In the genomic region with DNA sequence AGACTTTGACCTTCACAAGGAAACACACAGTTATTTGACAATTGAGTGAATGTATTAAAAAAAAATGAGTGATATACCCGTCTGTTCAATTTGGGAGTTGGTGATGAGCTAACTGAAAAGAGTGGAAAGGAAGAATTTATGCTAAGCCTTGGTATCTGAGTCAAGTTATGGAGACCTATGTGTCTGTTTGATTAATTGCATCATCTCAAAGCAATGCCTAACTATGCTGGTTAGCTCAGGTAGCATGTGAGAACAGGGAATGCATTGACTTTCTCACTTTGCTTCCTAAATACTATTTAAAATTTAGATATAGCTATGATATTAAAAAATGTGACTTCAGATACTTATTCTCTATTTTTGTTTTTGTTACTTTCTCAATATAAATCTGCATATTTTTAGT, we compare ENCODE assay signal across 16 cellular contexts.
DNase-seq lines count a peak whose midpoint lies in the region; ATAC-seq and TF ChIP-seq lines count a peak whose summit lies in the region.
"Had no signal": no experiment of that assay in that cellular context is flagged by ENCODE, and none has a peak within 500 bp of the region (broad histone marks: within the 10 kb centered on the region; RNA-seq: fewer than 3 reads in every experiment).

No MANE protein-coding gene starts in this region.

- no peak overlapping the region for H4K8ac ChIP-seq in IMR-90 (ENCODE audit: low read depth in 2 of 2, low read length in 2 of 2)

- peaks cover 19 to 27% of the 10 kb centered on the region in 2 experiments for H3K79me1 ChIP-seq in IMR-90 (ENCODE audit: low read depth in 1 of 2, low read length in 2 of 2)

- H3K9me1 ChIP-seq in IMR-90 (ENCODE audit: insufficient read depth, low read length): no peaks in the 10 kb centered on the region

- CTCF ChIA-PET in IMR-90 (lab: Yijun Ruan, JAX): interaction anchor here (1.7 kb wide), 1 partner anchor 17 kb away, joined by 3 read pairs; no protein-coding TSS in a partner anchor

- in situ Hi-C loops in IMR-90 (cut with MboI; ENCODE audit: low sequenced_read_pairs): no loop called here

- no peak overlapping the region for H2AK5ac ChIP-seq in IMR-90 (ENCODE audit: low read depth, low read length)

- no peak for TF ChIP-seq POLR2A in IMR-90 (IDR thresholded peaks at IDR 0.05; ENCODE audit: low read depth, low read length)

- H4K91ac ChIP-seq in IMR-90 (ENCODE audit: insufficient read depth, low read depth, low read length): no peak overlapping the region

- no peak for ATAC-seq in IMR-90 (ENCODE audit: low read depth)
- ATAC-seq in RWPE2 (ENCODE audit: low read depth): peak; percentile 52; the same call in 1 of the 3 replicates
- ATAC-seq in left lobe of liver: peak; percentile 47

- no peaks in the 10 kb centered on the region for H4K20me1 ChIP-seq in IMR-90 (ENCODE audit: insufficient read depth, low read length)

- no peak overlapping the region for H3K56ac ChIP-seq in IMR-90 (ENCODE audit: extremely low read depth, insufficient read depth, low read length)

- no peaks in the 10 kb centered on the region for H3K4me1 ChIP-seq in IMR-90 (ENCODE audit: control insufficient read depth, insufficient read depth, low read length)
- H3K4me1 ChIP-seq in RWPE2 (ENCODE audit: insufficient read depth, poor library complexity, severe bottlenecking): no peaks in the 10 kb centered on the region

- H2BK5ac ChIP-seq in IMR-90 (ENCODE audit: low read depth, low read length, poor library complexity, severe bottlenecking): no peak overlapping the region

- H2BK20ac ChIP-seq in IMR-90 (ENCODE audit: low read depth, low read length): no peak overlapping the region

- no peak overlapping the region for H3K9ac ChIP-seq in IMR-90 (ENCODE audit: low read depth, low read length)

- WGBS in IMR-90 (ENCODE audit: extremely low coverage in 2 of 2, insufficient read length in 1 of 2), 2 experiments: no CpG with 5 or more reads among the region's 1 CpG

- no peak overlapping the region for H3K23ac ChIP-seq in IMR-90 (ENCODE audit: low read depth, low read length)

- intact Hi-C loops in IMR-90 (cut with micrococcal nuclease): no loop called here

- H3K27ac ChIP-seq in IMR-90 (ENCODE audit: insufficient read depth, low read length) (no peak overlapping the region), RWPE2 (ENCODE audit: poor library complexity, severe bottlenecking) (no peak overlapping the region)

- H3K36me3 ChIP-seq in IMR-90 (ENCODE audit: control insufficient read depth, insufficient read depth, low read length): no peaks in the 10 kb centered on the region
- H3K36me3 ChIP-seq in RWPE2 (ENCODE audit: low read depth): no peaks in the 10 kb centered on the region

- POLR2A ChIA-PET in IMR-90 (lab: Charles Lee; ENCODE audit: unreplicated experiment): no interaction called here

- no peak overlapping the region for H3K4me2 ChIP-seq in IMR-90 (ENCODE audit: low read depth, low read length)

- no peak overlapping the region for H4K5ac ChIP-seq in IMR-90 (ENCODE audit: low read depth, low read length)

- DNase-seq in IMR-90: no peak
- DNase-seq in RWPE2 (ENCODE audit: low spot score): no peak
- peak; percentile 69 for DNase-seq in epithelial cell of esophagus (ENCODE audit: low read depth)
- no peak for DNase-seq in left lobe of liver (ENCODE audit: low spot score)
- DNase-seq in activated naive CD4-positive, alpha-beta T cell (lab: John Stamatoyannopoulos, UW): no peak
- DNase-seq in NCI-H2171 treated with DMSO at 0.1 percent for 48 hours (lab: John Stamatoyannopoulos, UW): no peak
- no peak for DNase-seq in NCI-H1436 (lab: John Stamatoyannopoulos, UW)
- DNase-seq in NCI-H69 (lab: John Stamatoyannopoulos, UW): no peak
- DNase-seq: KG1, NCI-H1092 treated with DMSO at 0.1 percent for 48 hours, NCI-H146, NCI-H2029, NCI-H345, NCI-H524, NCI-H82, Right ventricle myocardium superior had no signal

- no peak overlapping the region for H2AFZ ChIP-seq in IMR-90 (replicated peaks; ENCODE audit: low read length, poor library complexity)

- no peak overlapping the region for H2BK120ac ChIP-seq in IMR-90 (ENCODE audit: low read depth, low read length)

- H3K4me3 ChIP-seq in IMR-90 (ENCODE audit: insufficient read depth, low read depth, low read length) (no peak overlapping the region), RWPE2 (ENCODE audit: severe bottlenecking) (no peak overlapping the region), epithelial cell of esophagus (ENCODE audit: low read length) (no peak overlapping the region)

- H3K27me3 ChIP-seq in IMR-90 (ENCODE audit: control insufficient read depth, insufficient read depth, low read length) (no peaks in the 10 kb centered on the region), RWPE2 (ENCODE audit: insufficient read depth, poor library complexity, severe bottlenecking) (no peaks in the 10 kb centered on the region)

- H3K18ac ChIP-seq in IMR-90 (ENCODE audit: low read depth, low read length): no peak overlapping the region

- BruUV-seq in IMR-90 (replicated peaks; lab: Mats Ljungman, UMichigan): no TSS peak

- no peak overlapping the region for H2AK9ac ChIP-seq in IMR-90 (replicated peaks; ENCODE audit: low read depth, low read length, poor library complexity)

- H2BK15ac ChIP-seq in IMR-90 (ENCODE audit: low read depth, low read length): no peak overlapping the region

- H3K14ac ChIP-seq in IMR-90 (replicated peaks; ENCODE audit: low read depth, low read length): no peak overlapping the region

- dilution Hi-C loops in IMR-90 (cut with HindIII; ENCODE audit: low sequenced_read_pairs, unreplicated experiment): no loop called here

- H3K9me3 ChIP-seq in IMR-90 (ENCODE audit: control insufficient read depth, insufficient read depth, low read length) (no peaks in the 10 kb centered on the region; the same call in 1 of the 2 replicates), RWPE2 (ENCODE audit: severe bottlenecking) (no peaks in the 10 kb centered on the region)

- no peak overlapping the region for H3K4ac ChIP-seq in IMR-90 (ENCODE audit: low read depth, low read length)

- TF ChIP-seq RAD21 in IMR-90 (IDR thresholded peaks at IDR 0.05; ENCODE audit: low read length): no peak

- TF ChIP-seq CTCF in IMR-90 (conservative IDR thresholded peaks at IDR 0.05; ENCODE audit: low read depth, low read length) (no peak), RWPE2 (IDR thresholded peaks at IDR 0.05; ENCODE audit: poor library complexity, severe bottlenecking) (no peak), epithelial cell of esophagus (IDR thresholded peaks at IDR 0.05; ENCODE audit: insufficient read depth, low read depth, low read length, missing control alignments) (no peak)

TF ChIP-seq in IMR-90, 13 proteins besides CTCF, POLR2A, EP300 and RAD21:
- TF ChIP-seq CEBPB (IDR thresholded peaks at IDR 0.05; ENCODE audit: low read depth, low read length): peak; percentile 37; the same call in 1 of the 2 replicates
- TF ChIP-seq, protein P1, sequence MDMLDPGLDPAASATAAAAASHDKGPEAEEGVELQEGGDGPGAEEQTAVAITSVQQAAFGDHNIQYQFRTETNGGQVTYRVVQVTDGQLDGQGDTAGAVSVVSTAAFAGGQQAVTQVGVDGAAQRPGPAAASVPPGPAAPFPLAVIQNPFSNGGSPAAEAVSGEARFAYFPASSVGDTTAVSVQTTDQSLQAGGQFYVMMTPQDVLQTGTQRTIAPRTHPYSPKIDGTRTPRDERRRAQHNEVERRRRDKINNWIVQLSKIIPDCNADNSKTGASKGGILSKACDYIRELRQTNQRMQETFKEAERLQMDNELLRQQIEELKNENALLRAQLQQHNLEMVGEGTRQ (IDR thresholded peaks at IDR 0.05; ENCODE audit: low read depth, low read length): no peak
